Comparison of ENCODE assay signal across 8 cellular contexts in genomic region chr5:80569086-80569960, GRCh38. TPM values are rescaled to one million over a fixed set of nuclear protein-coding genes. Genes with fewer than 3 reads are reported as not detected.
DNase-seq lines count a peak whose midpoint lies in the region; ATAC-seq, FAIRE-seq and TF ChIP-seq lines count a peak whose summit lies in the region.

No MANE protein-coding gene starts in this region.

- TF ChIP-seq CTCF in IMR-90 (conservative IDR thresholded peaks at IDR 0.05; ENCODE audit: low read depth, low read length) (no peak), endothelial cell of umbilical vein (IDR thresholded peaks at IDR 0.05; ENCODE audit: extremely low read depth in 1 of 2, insufficient read depth in 1 of 2, low read depth in 1 of 2, low read length in 2 of 2) (no peak), neutrophil (IDR thresholded peaks at IDR 0.05) (no peak)

- ATAC-seq in IMR-90 (ENCODE audit: low read depth), result peak; percentile 28
- ATAC-seq in GM21515 (IDR thresholded peaks at IDR 0.05; ENCODE audit: unreplicated experiment), result no peak
- ATAC-seq in GM21737 (IDR thresholded peaks at IDR 0.05; ENCODE audit: unreplicated experiment), result no peak

- H3K36me3 ChIP-seq in IMR-90 (ENCODE audit: control insufficient read depth, insufficient read depth, low read length) (no peaks in the 10 kb centered on the region), endothelial cell of umbilical vein (ENCODE audit: control insufficient read depth in 2 of 2, extremely low read depth in 1 of 2, insufficient read depth in 2 of 2, low read length in 2 of 2) (no peaks in the 10 kb centered on the region), neutrophil (peaks cover 8% of the 10 kb centered on the region)

- FAIRE-seq in endothelial cell of umbilical vein (lab: Jason Lieb, UNC), result no peak

- no peaks in the 10 kb centered on the region for H3K9me1 ChIP-seq in IMR-90 (ENCODE audit: insufficient read depth, low read length)
- H3K9me1 ChIP-seq in endothelial cell of umbilical vein (replicated peaks; ENCODE audit: control insufficient read depth, extremely low read depth, insufficient read depth, low read length), result no peaks in the 10 kb centered on the region

- no peak for TF ChIP-seq POLR2A in IMR-90 (IDR thresholded peaks at IDR 0.05; ENCODE audit: low read depth, low read length)
- no peak for TF ChIP-seq POLR2A in endothelial cell of umbilical vein (IDR thresholded peaks at IDR 0.05; ENCODE audit: low read depth, low read length)

- BruUV-seq in IMR-90 (replicated peaks; lab: Mats Ljungman, UMichigan) (no TSS peak), endothelial cell of umbilical vein (replicated peaks; lab: Mats Ljungman, UMichigan) (no TSS peak)

- no peak overlapping the region for H4K5ac ChIP-seq in IMR-90 (ENCODE audit: low read depth, low read length)

- in situ Hi-C loops in IMR-90 (cut with MboI; ENCODE audit: low sequenced_read_pairs), result no loop called here

- H3K27me3 ChIP-seq in IMR-90 (ENCODE audit: control insufficient read depth, insufficient read depth, low read length), result peaks cover 56% of the 10 kb centered on the region
- H3K27me3 ChIP-seq in endothelial cell of umbilical vein (ENCODE audit: control insufficient read depth in 2 of 2, insufficient read depth in 2 of 2, low read length in 2 of 2), result peaks cover 28 to 44% of the 10 kb centered on the region in 2 experiments
- H3K27me3 ChIP-seq in neutrophil, result peaks cover 98% of the 10 kb centered on the region

- DNase-seq in GM03348 (ENCODE audit: low spot score) (peak; percentile 13), IMR-90 (no peak), endothelial cell of umbilical vein (ENCODE audit: low read depth, low spot score) (no peak), NCI-H82 treated with DMSO at 0.1 percent for 48 hours (lab: John Stamatoyannopoulos, UW; ENCODE audit: unreplicated experiment) (no peak)
- DNase-seq in stimulated activated CD4-positive, alpha-beta T cell treated with anti-CD3 and anti-CD28 coated beads, Interleukin-1b, Interleukin-23, amount 100 ng/mL, for 48 hours, result no peak

- H2AFZ ChIP-seq in IMR-90 (replicated peaks; ENCODE audit: low read length, poor library complexity), result peak overlapping the region; percentile 51
- H2AFZ ChIP-seq in endothelial cell of umbilical vein (ENCODE audit: low read depth, low read length), result peak overlapping the region; percentile 34

- H3K4me3 ChIP-seq in IMR-90 (ENCODE audit: insufficient read depth, low read depth, low read length) (no peak overlapping the region; the same call in 1 of the 2 replicates), endothelial cell of umbilical vein (replicated peaks in 1 of 3; ENCODE audit: insufficient read depth in 1 of 3, low read depth in 1 of 3, low read length in 3 of 3) (no peak overlapping the region), neutrophil (ENCODE audit: low read depth in 1 of 2, low read length in 1 of 2) (peak overlapping the region; percentile 79 to 92)

- H3K79me1 ChIP-seq in IMR-90 (ENCODE audit: low read depth in 1 of 2, low read length in 2 of 2), result no peaks in the 10 kb centered on the region

- intact Hi-C loops in IMR-90 (cut with micrococcal nuclease) (no loop called here), endothelial cell of umbilical vein (cut with micrococcal nuclease) (no loop called here)

- H2BK15ac ChIP-seq in IMR-90 (ENCODE audit: low read depth, low read length), result no peak overlapping the region

- H3K9me3 ChIP-seq in IMR-90 (ENCODE audit: control insufficient read depth, insufficient read depth, low read length) (peaks cover 5% of the 10 kb centered on the region), endothelial cell of umbilical vein (replicated peaks; ENCODE audit: control insufficient read depth, insufficient read depth, low read length) (no peaks in the 10 kb centered on the region), neutrophil (no peaks in the 10 kb centered on the region)

- no peak overlapping the region for H4K8ac ChIP-seq in IMR-90 (ENCODE audit: low read depth in 2 of 2, low read length in 2 of 2)

- H3K9ac ChIP-seq in IMR-90 (ENCODE audit: low read depth, low read length) (no peak overlapping the region), endothelial cell of umbilical vein (replicated peaks; ENCODE audit: extremely low read depth, insufficient read depth, low read length) (no peak overlapping the region)

- no peak overlapping the region for H3K14ac ChIP-seq in IMR-90 (replicated peaks; ENCODE audit: low read depth, low read length)

- no peak overlapping the region for H3K27ac ChIP-seq in IMR-90 (ENCODE audit: insufficient read depth, low read length)
- H3K27ac ChIP-seq in endothelial cell of umbilical vein (ENCODE audit: insufficient read depth, low read depth, low read length), result no peak overlapping the region
- H3K27ac ChIP-seq in neutrophil, result peak overlapping the region; percentile 18

- H3K23ac ChIP-seq in IMR-90 (ENCODE audit: low read depth, low read length), result no peak overlapping the region

- H4K20me1 ChIP-seq in IMR-90 (ENCODE audit: insufficient read depth, low read length) (no peaks in the 10 kb centered on the region), endothelial cell of umbilical vein (replicated peaks; ENCODE audit: control insufficient read depth, extremely low read depth, insufficient read depth, low read length) (no peaks in the 10 kb centered on the region)

- no peak overlapping the region for H2BK120ac ChIP-seq in IMR-90 (ENCODE audit: low read depth, low read length)

- H2AK9ac ChIP-seq in IMR-90 (replicated peaks; ENCODE audit: low read depth, low read length, poor library complexity), result no peak overlapping the region

- H3K18ac ChIP-seq in IMR-90 (ENCODE audit: low read depth, low read length), result no peak overlapping the region

- dilution Hi-C loops in IMR-90 (cut with HindIII; ENCODE audit: low sequenced_read_pairs, unreplicated experiment) (no loop called here), endothelial cell of umbilical vein (cut with MboI; ENCODE audit: extremely low pct_ligation_motif_present, low sequenced_read_pairs) (no loop called here)

- 2% methylated on average over 51 of the region's 89 CpGs; no CpG with 5 or more reads in 1 of the 2 experiments for WGBS in IMR-90 (ENCODE audit: extremely low coverage in 2 of 2, insufficient read length in 1 of 2), 2 experiments

- CTCF ChIA-PET in IMR-90 (lab: Yijun Ruan, JAX), result no interaction called here
- CTCF ChIA-PET in endothelial cell of umbilical vein (lab: Charles Lee), result no interaction called here

- H3K79me2 ChIP-seq in endothelial cell of umbilical vein (ENCODE audit: control insufficient read depth, insufficient read depth, low read length), result no peaks in the 10 kb centered on the region

- H3K4ac ChIP-seq in IMR-90 (ENCODE audit: low read depth, low read length), result no peak overlapping the region

- TF ChIP-seq RAD21 in IMR-90 (IDR thresholded peaks at IDR 0.05; ENCODE audit: low read length), result no peak

- H3K4me2 ChIP-seq in IMR-90 (ENCODE audit: low read depth, low read length) (peak overlapping the region; percentile 56; the same call in 1 of the 2 replicates), endothelial cell of umbilical vein (ENCODE audit: insufficient read depth, low read length) (no peak overlapping the region)

- no peaks in the 10 kb centered on the region; the same call in 1 of the 2 replicates for H3K4me1 ChIP-seq in IMR-90 (ENCODE audit: control insufficient read depth, insufficient read depth, low read length)
- H3K4me1 ChIP-seq in endothelial cell of umbilical vein (ENCODE audit: control insufficient read depth, extremely low read depth, insufficient read depth, low read length), result no peaks in the 10 kb centered on the region
- peaks cover 18 to 19% of the 10 kb centered on the region in 2 experiments for H3K4me1 ChIP-seq in neutrophil (ENCODE audit: control insufficient read depth in 1 of 2, insufficient read depth in 1 of 2, low read depth in 1 of 2, low read length in 1 of 2)

- H4K91ac ChIP-seq in IMR-90 (ENCODE audit: insufficient read depth, low read depth, low read length), result no peak overlapping the region

- H2BK5ac ChIP-seq in IMR-90 (ENCODE audit: low read depth, low read length, poor library complexity, severe bottlenecking), result no peak overlapping the region

- POLR2A ChIA-PET in IMR-90 (lab: Charles Lee; ENCODE audit: unreplicated experiment) (no interaction called here), endothelial cell of umbilical vein (lab: Charles Lee) (interaction anchor here (0.6 to 0.7 kb wide), 2 partner anchors 47 to 158 kb away, joined by 4 to 7 read pairs; no protein-coding TSS in a partner anchor)

- H2AK5ac ChIP-seq in IMR-90 (ENCODE audit: low read depth, low read length), result no peak overlapping the region

- no peak overlapping the region for H2BK20ac ChIP-seq in IMR-90 (ENCODE audit: low read depth, low read length)

- H3K56ac ChIP-seq in IMR-90 (ENCODE audit: extremely low read depth, insufficient read depth, low read length), result no peak overlapping the region

TF ChIP-seq in endothelial cell of umbilical vein, 7 proteins besides CTCF, POLR2A, EP300 and RAD21:
- TF ChIP-seq MAX (IDR thresholded peaks at IDR 0.05; ENCODE audit: insufficient read depth, insufficient read length) (no peak), POLR2AphosphoS5 (IDR thresholded peaks at IDR 0.05; ENCODE audit: insufficient read depth, low read depth, low read length) (no peak), GATA2 (IDR thresholded peaks at IDR 0.05; ENCODE audit: insufficient read depth, insufficient read length, low read depth, low read length) (no peak), EZH2 (IDR thresholded peaks at IDR 0.05; ENCODE audit: borderline replicate concordance, low read depth, low read length, severe bottlenecking) (peak; percentile 79), JUN (IDR thresholded peaks at IDR 0.05; ENCODE audit: borderline replicate concordance, insufficient read depth, insufficient read length, low read depth) (no peak), FOS (IDR thresholded peaks at IDR 0.05; ENCODE audit: borderline replicate concordance, insufficient read depth, low read length) (no peak), MYC (IDR thresholded peaks at IDR 0.05; ENCODE audit: low read depth, low read length) (no peak)

RNA-seq across cellular contexts. Expression of gene ANKRD34B, which starts 0.8 kb away (rescaled TPM):
- not detected in 2 replicates for total RNA-seq in IMR-90 (2012; rRNA removed)
- polyA plus RNA-seq in IMR-90 (2012; rRNA removed), result not detected in 2 replicates
- not detected in 2 replicates for polyA plus RNA-seq in IMR-90 (2012; cell fraction: cytosol; rRNA removed)
- not detected in 2 replicates for polyA plus RNA-seq in IMR-90 (2012; cell fraction: nucleus; rRNA removed; ENCODE audit: low replicate concordance)
- total RNA-seq in endothelial cell of umbilical vein, result not detected in 2 replicates
- not detected in 2 replicates for polyA plus RNA-seq in endothelial cell of umbilical vein
- not detected in 2 replicates for polyA plus RNA-seq in endothelial cell of umbilical vein (2011; cell fraction: cytosol; rRNA removed)
- polyA plus RNA-seq in endothelial cell of umbilical vein (2011; cell fraction: nucleus; rRNA removed), result not detected in 2 replicates
- polyA plus RNA-seq in endothelial cell of umbilical vein (2012), result not detected in 2 replicates
- polyA minus RNA-seq in endothelial cell of umbilical vein, result not detected in 2 replicates
- polyA minus RNA-seq in endothelial cell of umbilical vein (2011; cell fraction: cytosol; rRNA and poly(A)+ RNA removed), result not detected
- polyA minus RNA-seq in endothelial cell of umbilical vein (2011; cell fraction: nucleus; rRNA and poly(A)+ RNA removed), result not detected in 2 replicates

Comparison
In these comparisons a context has a peak if more than half of its experiments do, and no peak if none do; other contexts are left out.
1. H3K4me3 ChIP-seq: peak in neutrophil (2 of 2); none in IMR-90 (single experiment) and endothelial cell of umbilical vein (0 of 3).